Comparison of ENCODE assay signal across 11 cellular contexts in the genomic region with DNA sequence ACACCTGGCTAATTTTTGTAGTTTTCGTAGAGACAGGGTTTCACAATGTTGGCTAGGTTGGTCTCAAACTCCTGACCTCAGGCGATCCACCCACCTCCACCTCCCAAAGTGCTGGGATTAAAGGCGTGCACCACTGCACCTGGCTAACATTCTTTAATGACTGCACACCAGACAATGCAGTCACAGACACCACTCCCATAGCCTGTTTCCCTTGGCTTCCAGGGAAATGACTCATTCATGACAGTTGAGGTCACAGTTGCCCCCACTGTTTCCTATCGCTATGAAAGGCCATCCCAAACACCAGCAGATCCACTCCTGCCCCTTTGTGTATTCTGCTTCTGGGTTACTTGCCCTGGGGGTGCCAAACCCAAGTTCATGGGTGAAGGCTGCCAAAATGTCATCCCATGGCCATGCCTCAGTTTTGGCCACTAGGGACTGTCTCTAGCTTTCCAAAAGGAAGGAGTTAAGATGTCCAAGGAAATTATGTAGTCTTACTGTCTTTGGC. TPM values are rescaled to one million over a fixed set of nuclear protein-coding genes. Genes with fewer than 3 reads are reported as not detected.
DNase-seq lines count a peak whose midpoint lies in the region; ATAC-seq and TF ChIP-seq lines count a peak whose summit lies in the region.
"Had no signal": no experiment of that assay in that cellular context is flagged by ENCODE, and none has a peak within 500 bp of the region (broad histone marks: within the 10 kb centered on the region; RNA-seq: fewer than 3 reads in every experiment).

No MANE protein-coding gene starts in this region.

- no peak overlapping the region for H2AFZ ChIP-seq in PC-3 (ENCODE audit: low read length)

- H3K9ac ChIP-seq in PC-3 (ENCODE audit: low read length) (peak overlapping the region; percentile 89), skeletal muscle satellite cell (ENCODE audit: low read depth, low read length) (peak overlapping the region; percentile 44)

- H3K9me2 ChIP-seq in PC-3 (replicated peaks; ENCODE audit: low read length) = no peaks in the 10 kb centered on the region

- peak; percentile 70 for TF ChIP-seq CTCF in PC-3 (conservative IDR thresholded peaks at IDR 0.05; ENCODE audit: low read depth, low read length)

- H3K36me3 ChIP-seq in PC-3 (ENCODE audit: low read depth, low read length) = no peaks in the 10 kb centered on the region
- no peaks in the 10 kb centered on the region for H3K36me3 ChIP-seq in skeletal muscle satellite cell (ENCODE audit: insufficient read depth, low read length)

- DNase-seq in NCI-H146 (lab: John Stamatoyannopoulos, UW) (peak; percentile 13), NCI-H146 treated with DMSO at 0.1 percent for 48 hours (lab: John Stamatoyannopoulos, UW; ENCODE audit: unreplicated experiment) (no peak), PC-3 (peak; percentile 98), epithelial cell of prostate (ENCODE audit: low read depth, low spot score) (peak; percentile 92)
- DNase-seq: SIG-M5; stimulated activated CD4-positive, alpha-beta T cell treated with anti-CD3 and anti-CD28 coated beads, Interleukin-4, amount 100 ng/mL, for 1 hour had no signal

- H3K4me2 ChIP-seq in PC-3 (ENCODE audit: low read length) (peak overlapping the region; percentile 71), skeletal muscle satellite cell (ENCODE audit: low read length) (peak overlapping the region; percentile 5)

- no peaks in the 10 kb centered on the region for H3K9me3 ChIP-seq in PC-3 (ENCODE audit: low read length)
- H3K9me3 ChIP-seq in skeletal muscle satellite cell (replicated peaks; ENCODE audit: low read length) = no peaks in the 10 kb centered on the region

- ATAC-seq in PC-3 = peak; percentile 70
- ATAC-seq in HG03159 (IDR thresholded peaks at IDR 0.05; ENCODE audit: unreplicated experiment) = no peak
- no peak for ATAC-seq in GM18502 (IDR thresholded peaks at IDR 0.05; ENCODE audit: poor library complexity, unreplicated experiment)
- ATAC-seq in HG02973 (IDR thresholded peaks at IDR 0.05; ENCODE audit: unreplicated experiment) = no peak

- POLR2A ChIA-PET in PC-3 (lab: Charles Lee; ENCODE audit: unreplicated experiment) = interaction anchor here (1.3 kb wide), 1 partner anchor 9 kb away, joined by 4 read pairs; a partner anchor contains a TSS

- H3K27ac ChIP-seq in PC-3 (ENCODE audit: low read length) (peak overlapping the region; percentile 96), epithelial cell of prostate (peak overlapping the region; percentile 97)
- H3K27ac ChIP-seq: 22Rv1 had no signal

- intact Hi-C loops in PC-3 (cut with micrococcal nuclease) = loop anchor here (1.0 kb wide), 2 partner anchors 10 to 12 kb away; no protein-coding TSS in a partner anchor

- BruUV-seq in PC-3 (replicated peaks; lab: Mats Ljungman, UMichigan) = no TSS peak

- H3F3A ChIP-seq in PC-3 (ENCODE audit: low read length, unreplicated experiment) = peaks cover 4% of the 10 kb centered on the region

- peaks cover 28% of the 10 kb centered on the region for H3K79me2 ChIP-seq in PC-3 (ENCODE audit: low read length)

- H3K4me3 ChIP-seq in PC-3 (ENCODE audit: low read length) (no peak overlapping the region), skeletal muscle satellite cell (ENCODE audit: low read length) (no peak overlapping the region)

- CTCF ChIA-PET in PC-3 (lab: Charles Lee) = interaction anchor here (0.5 to 0.6 kb wide), 2 partner anchors 11 to 129 kb away, joined by 3 to 4 read pairs; no protein-coding TSS in a partner anchor

- H3K4me1 ChIP-seq in PC-3 (ENCODE audit: insufficient read depth, low read length) (peaks cover 45% of the 10 kb centered on the region), skeletal muscle satellite cell (ENCODE audit: control insufficient read depth, insufficient read depth, low read length) (peaks cover 47% of the 10 kb centered on the region)

- no peaks in the 10 kb centered on the region for H4K20me1 ChIP-seq in PC-3 (ENCODE audit: low read length)

- H3K27me3 ChIP-seq in PC-3 (ENCODE audit: low read length) = no peaks in the 10 kb centered on the region
- H3K27me3 ChIP-seq in skeletal muscle satellite cell (ENCODE audit: control insufficient read depth, insufficient read depth, low read length) = no peaks in the 10 kb centered on the region

RNA-seq across cellular contexts. Expression of a gene that starts 8.7 kb away (rescaled TPM):
- 81.9 and 89.5 TPM in 2 replicates for total RNA-seq in PC-3 (2014; rRNA removed)
- 31.0 and 35.2 TPM in 2 replicates for total RNA-seq in skeletal muscle satellite cell (2012; rRNA removed)

RNA-seq across cellular contexts. Expression of a gene that starts 48.2 kb away (rescaled TPM):
- total RNA-seq in PC-3 (2014; rRNA removed) = 15.8 and 17.9 TPM in 2 replicates
- total RNA-seq in skeletal muscle satellite cell (2012; rRNA removed) = 16.2 and 24.5 TPM in 2 replicates
